ENCODE assay signal across 12 cellular contexts in genomic region chr13:98481511-98481951, GRCh38.
DNase-seq lines count a peak whose midpoint lies in the region; ATAC-seq, FAIRE-seq and TF ChIP-seq lines count a peak whose summit lies in the region.
"Had no signal": no experiment of that assay in that cellular context is flagged by ENCODE, and none has a peak within 500 bp of the region (broad histone marks: within the 10 kb centered on the region; RNA-seq: fewer than 3 reads in every experiment).

No MANE protein-coding gene starts in this region.

- POLR2A ChIA-PET in HEK293 (lab: Yijun Ruan, JAX) (interaction anchor here (0.6 kb wide), 1 partner anchor 168 kb away, joined by 7 read pairs; no protein-coding TSS in a partner anchor), GM12878 (lab: Charles Lee) (interaction anchor here (1.1 to 2.2 kb wide), 3 partner anchors 9 to 35 kb away, joined by 4 to 7 read pairs (median 5); no protein-coding TSS in a partner anchor)

- H3K9me3 ChIP-seq in HEK293 (ENCODE audit: control insufficient read depth, insufficient read depth, low read depth, low read length) (no peaks in the 10 kb centered on the region), GM12878 (replicated peaks; ENCODE audit: control insufficient read depth, insufficient read depth, low read length) (no peaks in the 10 kb centered on the region), pancreas (no peaks in the 10 kb centered on the region), adrenal gland (replicated peaks in 1 of 3) (no peaks in the 10 kb centered on the region)
- H3K9me3 ChIP-seq: lower lobe of right lung had no signal

- in situ Hi-C loops in GM12878 (cut with MboI): no loop called here

- ATAC-seq in GM12878: no peak
- ATAC-seq in pancreas: peak in 1 of 4 donors; percentile 4
- no peak for ATAC-seq in GM18909 (IDR thresholded peaks at IDR 0.05; ENCODE audit: poor library complexity, unreplicated experiment)
- ATAC-seq: lower lobe of right lung had no signal

- CTCF ChIA-PET in HEK293 (lab: Yijun Ruan, JAX): no interaction called here
- CTCF ChIA-PET in GM12878 (lab: Yijun Ruan, JAX): interaction anchor here (0.8 to 4.8 kb wide), 7 partner anchors 23 to 192 kb away, joined by 3 to 56 read pairs (median 8); no protein-coding TSS in a partner anchor

- peak overlapping the region; percentile 5; the same call in 1 of the 2 replicates for H3K9ac ChIP-seq in GM12878 (ENCODE audit: control insufficient read depth, insufficient read depth, low read length)

- TF ChIP-seq CTCF in HEK293 (tag by site-specific recombination; IDR thresholded peaks at IDR 0.05): no peak
- TF ChIP-seq CTCF in GM12878 (IDR thresholded peaks at IDR 0.05 in 2 of 3, conservative IDR thresholded peaks at IDR 0.05 in 1 of 3; ENCODE audit: control insufficient read depth in 2 of 3, extremely low read depth in 1 of 3, insufficient read depth in 1 of 3, low read depth in 3 of 3, low read length in 3 of 3): no peak
- no peak for TF ChIP-seq CTCF in pancreas (IDR thresholded peaks at IDR 0.05)
- no peak for TF ChIP-seq CTCF in adrenal gland (IDR thresholded peaks at IDR 0.05)

- DNase-seq in NCI-H1092 treated with DMSO at 0.1 percent for 48 hours (lab: John Stamatoyannopoulos, UW) (peak; percentile 38), NCI-H1092 (lab: John Stamatoyannopoulos, UW) (no peak), GM12878 (ENCODE audit: low read depth, low spot score) (no peak), pancreas (no peak), foreskin melanocyte (no peak), adrenal gland (no peak)
- DNase-seq: activated CD8-positive, alpha-beta memory T cell treated with anti-CD3 and anti-CD28 coated beads, Interleukin-2, amount 50 U/mL, for 4 hours; lower lobe of right lung; NCI-H774 had no signal

- H3K4me1 ChIP-seq in HEK293 (ENCODE audit: control insufficient read depth, insufficient read depth, low read length) (peaks cover 17% of the 10 kb centered on the region), GM12878 (ENCODE audit: control insufficient read depth, insufficient read depth, low read length) (peaks cover 78% of the 10 kb centered on the region), pancreas (peaks cover 33 to 56% (median 52%) of the 10 kb centered on the region in 3 donors), adrenal gland (replicated peaks in 1 of 2) (peaks cover 34 to 65% of the 10 kb centered on the region in 2 donors)

- SMC1A ChIA-PET in GM12878 (lab: Charles Lee; ENCODE audit: uncharacterized antibody, unreplicated experiment): interaction anchor here (0.9 to 7.2 kb wide), 9 partner anchors 19 to 172 kb away, joined by 3 to 38 read pairs (median 8); no protein-coding TSS in a partner anchor

- H3K27me3 ChIP-seq in GM12878 (replicated peaks in 1 of 2; ENCODE audit: control insufficient read depth in 2 of 2, insufficient read depth in 2 of 2, low read length in 1 of 2) (no peaks in the 10 kb centered on the region), pancreas (no peaks in the 10 kb centered on the region), adrenal gland (no peaks in the 10 kb centered on the region)

- 77% methylated on average over 4 of the region's 4 CpGs for WGBS in GM12878 (ENCODE audit: insufficient coverage, insufficient replicate concordance, low lambda C conversion rate, missing lambda C conversion rate)
- WGBS in pancreas, 2 donors: 39 to 42% methylated on average over 4 of the region's 4 CpGs
- WGBS in adrenal gland, 4 donors: 67 to 85% (median 78%) methylated on average over 4 of the region's 4 CpGs

- BruUV-seq in GM12878 (replicated peaks; lab: Mats Ljungman, UMichigan): no TSS peak

- no peak overlapping the region for H3K4me2 ChIP-seq in GM12878 (ENCODE audit: control insufficient read depth, insufficient read depth)

- no peak overlapping the region for H3K27ac ChIP-seq in HEK293 (ENCODE audit: extremely low read depth, low read depth, low read length)
- peak overlapping the region; percentile 54 for H3K27ac ChIP-seq in GM12878 (ENCODE audit: control insufficient read depth, insufficient read depth)
- peak overlapping the region; percentile 3 to 59 (median 34) for H3K27ac ChIP-seq in pancreas
- H3K27ac ChIP-seq in adrenal gland: no peak overlapping the region
- H3K27ac ChIP-seq: 22Rv1 had no signal

- no peaks in the 10 kb centered on the region for H3K36me3 ChIP-seq in HEK293 (ENCODE audit: control insufficient read depth in 2 of 2, insufficient read depth in 1 of 2, low read length in 2 of 2)
- peaks cover 0 to 2% of the 10 kb centered on the region in 2 experiments; a peak in 2 of 4 replicates for H3K36me3 ChIP-seq in GM12878 (ENCODE audit: control insufficient read depth in 2 of 2, insufficient read depth in 2 of 2, low read length in 1 of 2)
- no peaks in the 10 kb centered on the region for H3K36me3 ChIP-seq in pancreas
- no peaks in the 10 kb centered on the region for H3K36me3 ChIP-seq in adrenal gland (replicated peaks in 1 of 2)

- no peaks in the 10 kb centered on the region; the same call in 1 of the 2 replicates for H4K20me1 ChIP-seq in GM12878 (ENCODE audit: control insufficient read depth, insufficient read depth)

- peaks cover 65% of the 10 kb centered on the region for H3K79me2 ChIP-seq in GM12878 (ENCODE audit: control insufficient read depth, insufficient read depth, low read length)

- RAD21 ChIA-PET in GM12878 (lab: Charles Lee; ENCODE audit: unreplicated experiment): interaction anchor here (1.0 to 6.0 kb wide), 8 partner anchors 20 to 192 kb away, joined by 3 to 40 read pairs (median 7); no protein-coding TSS in a partner anchor

- TF ChIP-seq RAD21 in GM12878 (IDR thresholded peaks at IDR 0.05; ENCODE audit: insufficient read depth, low read depth, low read length): no peak

- no peak overlapping the region for H3K4me3 ChIP-seq in HEK293 (ENCODE audit: low read depth, low read length)
- H3K4me3 ChIP-seq in GM12878: no peak overlapping the region
- no peak overlapping the region for H3K4me3 ChIP-seq in pancreas
- no peak overlapping the region for H3K4me3 ChIP-seq in adrenal gland
- H3K4me3 ChIP-seq: lower lobe of right lung had no signal

- intact Hi-C loops in GM12878 (cut with micrococcal nuclease; ENCODE audit: unreplicated experiment) (no loop called here), pancreas (cut with DNase I) (loop anchor here in 1 of 3 donors (10.0 kb wide), 1 partner anchor 93 kb away; the partner anchor contains the start of gene STK24), adrenal gland (cut with DNase I) (loop anchor here (10.0 kb wide), 2 partner anchors 83 to 93 kb away; partner anchors contain the start of gene STK24 (in 1 of the 2))

- TF ChIP-seq EP300 in GM12878 (IDR thresholded peaks at IDR 0.05; ENCODE audit: borderline replicate concordance in 1 of 2, control insufficient read depth in 1 of 2, low read depth in 2 of 2, low read length in 2 of 2): no peak

- no peak for FAIRE-seq in GM12878 (lab: Jason Lieb, UNC)
- FAIRE-seq in pancreas (lab: Jason Lieb, UNC): no peak

- H2AFZ ChIP-seq in GM12878 (ENCODE audit: control insufficient read depth, low read depth, low read length): no peak overlapping the region

- TF ChIP-seq POLR2A in GM12878 (IDR thresholded peaks at IDR 0.05; ENCODE audit: low read depth, low read length) (no peak), adrenal gland (IDR thresholded peaks at IDR 0.05) (no peak)

TF ChIP-seq in HEK293, 187 proteins besides CTCF, POLR2A, EP300 and RAD21:
- TF ChIP-seq OSR2 (tag by site-specific recombination; IDR thresholded peaks at IDR 0.05) (0 out of 2 replicates have a peak, but pooled peaks have one; percentile 8), ZSCAN5A (tag by site-specific recombination; IDR thresholded peaks at IDR 0.05) (no peak)
TF ChIP-seq in HEK293: peak in this region for 1.

TF ChIP-seq in GM12878, 131 proteins besides CTCF, POLR2A, EP300 and RAD21:
- TF ChIP-seq EED (IDR thresholded peaks at IDR 0.05; ENCODE audit: low read depth) (0 out of 2 replicates have a peak, but pooled peaks have one; percentile 1), HCFC1 (IDR thresholded peaks at IDR 0.05; ENCODE audit: low read length) (no peak)
- TF ChIP-seq, protein P1, sequence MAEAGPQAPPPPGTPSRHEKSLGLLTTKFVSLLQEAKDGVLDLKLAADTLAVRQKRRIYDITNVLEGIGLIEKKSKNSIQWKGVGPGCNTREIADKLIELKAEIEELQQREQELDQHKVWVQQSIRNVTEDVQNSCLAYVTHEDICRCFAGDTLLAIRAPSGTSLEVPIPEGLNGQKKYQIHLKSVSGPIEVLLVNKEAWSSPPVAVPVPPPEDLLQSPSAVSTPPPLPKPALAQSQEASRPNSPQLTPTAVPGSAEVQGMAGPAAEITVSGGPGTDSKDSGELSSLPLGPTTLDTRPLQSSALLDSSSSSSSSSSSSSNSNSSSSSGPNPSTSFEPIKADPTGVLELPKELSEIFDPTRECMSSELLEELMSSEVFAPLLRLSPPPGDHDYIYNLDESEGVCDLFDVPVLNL (IDR thresholded peaks at IDR 0.05; ENCODE audit: low read depth, low read length): no peak
TF ChIP-seq in GM12878: peak in this region for 1.

Comparison
In these comparisons a context has a peak if more than half of its experiments do, and no peak if none do; other contexts are left out.
1. H3K27ac ChIP-seq: peak in GM12878 (single experiment) and pancreas (4 of 4); none in HEK293 (single experiment) and adrenal gland (0 of 5).